Comparison of ENCODE assay signal across 10 cellular contexts in the genomic region with DNA sequence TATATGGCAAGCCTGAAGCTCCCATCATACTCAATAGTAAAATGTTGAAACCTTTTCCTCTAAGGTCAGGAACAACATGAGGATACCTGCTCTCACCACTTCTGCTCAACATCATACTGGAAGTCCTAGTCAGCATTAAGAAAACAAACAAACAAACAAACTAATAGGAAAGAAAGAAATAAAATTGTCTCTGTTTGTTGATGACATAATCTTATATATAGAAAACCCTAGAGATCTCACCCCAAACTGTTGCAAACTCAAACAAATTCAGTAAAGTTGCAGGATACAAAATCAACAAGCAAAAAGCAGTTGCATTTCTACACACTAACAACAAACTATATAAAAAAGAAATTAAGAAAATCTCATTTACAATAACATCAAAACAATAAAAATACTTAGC. TPM values are rescaled to one million over a fixed set of nuclear protein-coding genes. Genes with fewer than 3 reads are reported as not detected.
"Had no signal": no experiment of that assay in that cellular context is flagged by ENCODE, and none has a peak within 500 bp of the region (broad histone marks: within the 10 kb centered on the region; RNA-seq: fewer than 3 reads in every experiment).

No MANE protein-coding gene starts in this region.

- H3K4me3 ChIP-seq: K562 had no signal

- H3K9ac ChIP-seq: KMS-11 had no signal

- H3K27ac Mint-ChIP-seq: IgD-negative memory B cell had no signal

- H3K9me3 Mint-ChIP-seq: IgD-negative memory B cell had no signal

- H3K4me3 Mint-ChIP-seq: IgD-negative memory B cell had no signal

- H3K27ac ChIP-seq: HL-60, KMS-11 had no signal

- H3K4me2 ChIP-seq: KMS-11 had no signal

- DNase-seq: IMR-90, KBM-7, KG1 had no signal

- H3K36me3 Mint-ChIP-seq: IgD-negative memory B cell had no signal

- ATAC-seq: K562 had no signal

- FAIRE-seq: HTR-8/SVneo, K562 had no signal

RNA-seq across cellular contexts. Expression of a gene that starts 20.5 kb away (rescaled TPM):
- total RNA-seq: HT-29, HT1080, IMR-90, K562 had no signal
- polyA plus RNA-seq: IgD-negative memory B cell, IMR-90, K562 had no signal

RNA-seq across cellular contexts. Expression of a gene that starts 54.2 kb away (rescaled TPM):
- total RNA-seq: HT1080, IMR-90, K562 had no signal
- polyA plus RNA-seq: IgD-negative memory B cell, IMR-90, K562 had no signal
